In the genomic region with DNA sequence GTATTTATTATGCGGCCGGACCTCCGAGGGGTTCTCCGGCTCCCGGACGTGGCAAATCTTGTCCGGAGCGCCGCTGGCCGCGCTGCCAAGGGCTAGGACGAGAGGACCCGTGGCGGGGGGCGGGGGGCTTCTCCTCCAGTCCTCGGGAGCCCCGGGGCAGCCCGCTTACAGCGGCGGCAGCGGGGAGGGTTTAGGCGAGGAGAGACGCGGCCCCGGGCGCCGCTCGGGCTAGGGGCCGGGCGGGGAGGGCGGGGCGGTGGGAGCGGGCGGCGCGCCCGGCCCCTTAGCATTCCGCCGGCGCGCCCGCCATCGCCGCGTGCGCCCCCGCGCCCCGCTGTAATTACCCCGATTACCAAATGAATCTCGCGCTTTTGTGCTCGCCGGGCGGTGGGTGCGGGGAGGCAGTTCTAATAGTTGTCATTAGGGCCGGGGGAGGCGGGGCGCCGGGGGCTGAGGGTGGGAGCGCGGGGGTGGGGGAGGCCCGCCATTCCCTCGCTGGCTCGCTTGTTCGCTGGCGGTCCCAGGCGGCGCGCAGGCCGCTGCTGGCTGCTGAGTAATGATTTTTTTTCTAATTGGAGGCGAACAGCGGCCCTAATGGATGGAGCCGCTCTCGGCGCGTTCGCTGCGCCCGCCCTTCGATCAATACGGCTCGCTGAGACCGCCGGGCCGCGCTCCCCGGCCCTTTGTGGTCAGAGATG, we compare ENCODE assay signal across 9 cellular contexts.
DNase-seq lines count a peak whose midpoint lies in the region; ATAC-seq and TF ChIP-seq lines count a peak whose summit lies in the region.
"Had no signal": no experiment of that assay in that cellular context is flagged by ENCODE, and none has a peak within 500 bp of the region (broad histone marks: within the 10 kb centered on the region; RNA-seq: fewer than 3 reads in every experiment).

No MANE protein-coding gene starts in this region.

- peak overlapping the region in 1 of 4 experiments; percentile 42 for H3K4me3 ChIP-seq in fibroblast of lung (replicated peaks in 1 of 4; ENCODE audit: control extremely low read depth in 1 of 4, insufficient read depth in 1 of 4, low read depth in 3 of 4, low read length in 4 of 4)
- peak overlapping the region; percentile 5 for H3K4me3 ChIP-seq in rectal smooth muscle tissue (ENCODE audit: low read length)

- no peak for TF ChIP-seq CTCF in fibroblast of lung (conservative IDR thresholded peaks at IDR 0.05 in 1 of 2, IDR thresholded peaks at IDR 0.05 in 1 of 2; ENCODE audit: low read depth in 1 of 2, low read length in 2 of 2)

- H3K27ac Mint-ChIP-seq in T-helper 2 cell treated with Interferon-gamma antibody and Interleukin-4, amounts not matched to agents 5 μg/mL and 100 μg/mL, for 36 hours, result no peak overlapping the region

- H3K27ac ChIP-seq in fibroblast of lung (ENCODE audit: insufficient read depth, low read length) (no peak overlapping the region), rectal smooth muscle tissue (ENCODE audit: low read depth, low read length) (no peak overlapping the region)
- H3K27ac ChIP-seq: C4-2B had no signal

- no peaks in the 10 kb centered on the region for H3K79me2 ChIP-seq in fibroblast of lung (ENCODE audit: control insufficient read depth, insufficient read depth, low read length)

- no peaks in the 10 kb centered on the region for H3K36me3 ChIP-seq in fibroblast of lung (ENCODE audit: control insufficient read depth, insufficient read depth, low read length)
- no peaks in the 10 kb centered on the region for H3K36me3 ChIP-seq in rectal smooth muscle tissue (ENCODE audit: control insufficient read depth, insufficient read depth, low read length)

- no peak overlapping the region for H3K4me2 ChIP-seq in fibroblast of lung (ENCODE audit: extremely low read depth, insufficient read depth, low read length)

- H3K9ac ChIP-seq in fibroblast of lung (ENCODE audit: insufficient read depth, low read length), result no peak overlapping the region
- no peak overlapping the region for H3K9ac ChIP-seq in rectal smooth muscle tissue (ENCODE audit: low read length)

- no peak overlapping the region for H2AFZ ChIP-seq in fibroblast of lung (ENCODE audit: low read length)

- H3K4me3 Mint-ChIP-seq in T-helper 2 cell treated with Interferon-gamma antibody and Interleukin-4, amounts not matched to agents 5 μg/mL and 100 μg/mL, for 36 hours, result peak overlapping the region; percentile 45

- H3K27me3 Mint-ChIP-seq in T-helper 2 cell treated with Interferon-gamma antibody and Interleukin-4, amounts not matched to agents 5 μg/mL and 100 μg/mL, for 36 hours (ENCODE audit: low read depth), result peaks cover 3% of the 10 kb centered on the region

- no peaks in the 10 kb centered on the region for H4K20me1 ChIP-seq in fibroblast of lung (ENCODE audit: control insufficient read depth, extremely low read depth, insufficient read depth, low read length)

- ATAC-seq in HG03045 (IDR thresholded peaks at IDR 0.05; ENCODE audit: unreplicated experiment) (no peak), HG02642 (IDR thresholded peaks at IDR 0.05; ENCODE audit: poor library complexity, unreplicated experiment) (no peak)

- no peaks in the 10 kb centered on the region for H3K9me3 ChIP-seq in fibroblast of lung (ENCODE audit: control insufficient read depth, insufficient read depth, low read depth, low read length)

- peak; percentile 29 for DNase-seq in NCI-H345 (lab: John Stamatoyannopoulos, UW)
- no peak for DNase-seq in NCI-H345 treated with DMSO at 0.1 percent for 48 hours (lab: John Stamatoyannopoulos, UW; ENCODE audit: unreplicated experiment)
- DNase-seq in T-helper 2 cell treated with Interferon-gamma antibody and Interleukin-4, amounts not matched to agents 5 μg/mL and 100 μg/mL, for 36 hours (ENCODE audit: low spot score), result peak; percentile 12
- DNase-seq in fibroblast of lung (ENCODE audit: low read depth in 2 of 2), result peak; percentile 29 to 42
- DNase-seq in COR-L47 (lab: John Stamatoyannopoulos, UW), result no peak

- H3K9me3 Mint-ChIP-seq in T-helper 2 cell treated with Interferon-gamma antibody and Interleukin-4, amounts not matched to agents 5 μg/mL and 100 μg/mL, for 36 hours, result no peaks in the 10 kb centered on the region

- H3K36me3 Mint-ChIP-seq in T-helper 2 cell treated with Interferon-gamma antibody and Interleukin-4, amounts not matched to agents 5 μg/mL and 100 μg/mL, for 36 hours (ENCODE audit: low read depth), result no peaks in the 10 kb centered on the region

- H3K27me3 ChIP-seq in fibroblast of lung (ENCODE audit: control insufficient read depth, insufficient read depth, low read length), result no peaks in the 10 kb centered on the region
- peaks cover 4% of the 10 kb centered on the region for H3K27me3 ChIP-seq in rectal smooth muscle tissue (ENCODE audit: control insufficient read depth, insufficient read depth, low read length)

- peaks cover 23% of the 10 kb centered on the region for H3K4me1 Mint-ChIP-seq in T-helper 2 cell treated with Interferon-gamma antibody and Interleukin-4, amounts not matched to agents 5 μg/mL and 100 μg/mL, for 36 hours (ENCODE audit: low read depth)

- peaks cover 9% of the 10 kb centered on the region for H3K4me1 ChIP-seq in fibroblast of lung (ENCODE audit: control insufficient read depth, extremely low read depth, insufficient read depth, low read length)
- no peaks in the 10 kb centered on the region for H3K4me1 ChIP-seq in rectal smooth muscle tissue (ENCODE audit: control insufficient read depth, insufficient read depth, low read length)

Comparison
In these comparisons a context has a peak if more than half of its experiments do, and no peak if none do; other contexts are left out.
1. DNase-seq: peak in NCI-H345 (single experiment), T-helper 2 cell treated with Interferon-gamma antibody and Interleukin-4, amounts not matched to agents 5 μg/mL and 100 μg/mL, for 36 hours (single experiment) and fibroblast of lung (2 of 2); none in NCI-H345 treated with DMSO at 0.1 percent for 48 hours (single experiment) and COR-L47 (single experiment).